14 cellular contexts compared by ENCODE assay signal in the genomic region with DNA sequence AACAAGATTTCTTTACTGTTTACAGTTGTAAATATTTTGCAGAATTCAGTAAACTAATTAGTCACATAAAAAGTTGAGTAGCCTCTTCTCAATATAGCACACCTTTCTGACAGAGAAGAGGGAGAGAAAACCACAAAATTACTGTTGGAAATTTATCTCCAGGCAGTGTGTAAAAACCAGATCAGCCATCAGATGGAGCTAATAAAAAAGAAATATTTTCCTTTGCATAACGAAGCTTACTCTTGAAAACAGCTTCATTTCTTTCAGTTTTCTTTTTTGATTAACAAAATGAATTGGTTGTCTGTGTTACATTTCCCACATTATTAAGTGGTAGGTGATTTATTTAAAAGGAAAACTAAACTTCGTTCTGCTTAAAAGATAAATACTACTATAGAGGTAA.
DNase-seq lines count a peak whose midpoint lies in the region; ATAC-seq, FAIRE-seq and TF ChIP-seq lines count a peak whose summit lies in the region.
"Had no signal": no experiment of that assay in that cellular context is flagged by ENCODE, and none has a peak within 500 bp of the region (broad histone marks: within the 10 kb centered on the region; RNA-seq: fewer than 3 reads in every experiment).

No MANE protein-coding gene starts in this region.

- H3K4me2 ChIP-seq in endothelial cell of umbilical vein (ENCODE audit: insufficient read depth, low read length) = no peak overlapping the region

- ATAC-seq in activated CD8-positive, alpha-beta memory T cell treated with anti-CD3 and anti-CD28 coated beads, Interleukin-2, amount 10 ng/mL, durations not matched to agents 7 days and 5 days = no peak
- no peak for ATAC-seq in HG03045 (IDR thresholded peaks at IDR 0.05; ENCODE audit: unreplicated experiment)
- ATAC-seq: naive thymus-derived CD8-positive, alpha-beta T cell had no signal

- no peaks in the 10 kb centered on the region for H4K20me1 ChIP-seq in endothelial cell of umbilical vein (replicated peaks; ENCODE audit: control insufficient read depth, extremely low read depth, insufficient read depth, low read length)

- H3K9me3 ChIP-seq in endothelial cell of umbilical vein (replicated peaks; ENCODE audit: control insufficient read depth, insufficient read depth, low read length) = no peaks in the 10 kb centered on the region

- FAIRE-seq in endothelial cell of umbilical vein (lab: Jason Lieb, UNC) = peak; percentile 72

- no peaks in the 10 kb centered on the region for H3K4me1 ChIP-seq in endothelial cell of umbilical vein (ENCODE audit: control insufficient read depth, extremely low read depth, insufficient read depth, low read length)

- H3K9me3 Mint-ChIP-seq in progenitor cell of endocrine pancreas (ENCODE audit: low read depth) = peaks cover 3% of the 10 kb centered on the region
- no peaks in the 10 kb centered on the region for H3K9me3 Mint-ChIP-seq in activated CD8-positive, alpha-beta memory T cell treated with anti-CD3 and anti-CD28 coated beads, Interleukin-2, amount 10 ng/mL, durations not matched to agents 7 days and 5 days (ENCODE audit: low read depth)
- H3K9me3 Mint-ChIP-seq: activated CD4-positive, alpha-beta memory T cell treated with anti-CD3 and anti-CD28 coated beads for 36 hours; activated naive CD4-positive, alpha-beta T cell treated with anti-CD3 and anti-CD28 coated beads for 36 hours had no signal

- no peak overlapping the region for H3K4me3 ChIP-seq in endothelial cell of umbilical vein (replicated peaks in 1 of 3; ENCODE audit: insufficient read depth in 1 of 3, low read depth in 1 of 3, low read length in 3 of 3)
- H3K4me3 ChIP-seq: SK-N-MC had no signal

- H3K27me3 Mint-ChIP-seq in progenitor cell of endocrine pancreas = no peaks in the 10 kb centered on the region
- no peaks in the 10 kb centered on the region for H3K27me3 Mint-ChIP-seq in activated CD8-positive, alpha-beta memory T cell treated with anti-CD3 and anti-CD28 coated beads, Interleukin-2, amount 10 ng/mL, durations not matched to agents 7 days and 5 days
- H3K27me3 Mint-ChIP-seq: activated CD4-positive, alpha-beta memory T cell treated with anti-CD3 and anti-CD28 coated beads for 36 hours; naive thymus-derived CD8-positive, alpha-beta T cell had no signal

- DNase-seq in NCI-H2171 treated with DMSO at 0.1 percent for 48 hours (lab: John Stamatoyannopoulos, UW) (peak; percentile 43), NCI-H2171 (lab: John Stamatoyannopoulos, UW) (no peak), NCI-H2227 (lab: John Stamatoyannopoulos, UW; ENCODE audit: unreplicated experiment) (peak; percentile 40), endothelial cell of umbilical vein (ENCODE audit: low read depth, low spot score) (no peak), progenitor cell of endocrine pancreas (ENCODE audit: low spot score, unreplicated experiment) (no peak), NCI-H1436 treated with DMSO at 0.1 percent for 48 hours (lab: John Stamatoyannopoulos, UW) (no peak)
- DNase-seq in activated CD8-positive, alpha-beta memory T cell treated with anti-CD3 and anti-CD28 coated beads, Interleukin-2, amount 10 ng/mL, durations not matched to agents 7 days and 5 days = no peak
- DNase-seq: activated CD4-positive, alpha-beta memory T cell treated with anti-CD3 and anti-CD28 coated beads for 36 hours; activated naive CD4-positive, alpha-beta T cell treated with anti-CD3 and anti-CD28 coated beads for 36 hours; dermis blood vessel endothelial cell; naive thymus-derived CD8-positive, alpha-beta T cell; stimulated activated CD4-positive, alpha-beta T cell treated with anti-CD3 and anti-CD28 coated beads, Interleukin-12 subunit alpha, Interleukin-12 subunit beta, amount 100 ng/mL, for 4 hours had no signal

- no peak overlapping the region for H3K27ac Mint-ChIP-seq in progenitor cell of endocrine pancreas
- no peak overlapping the region for H3K27ac Mint-ChIP-seq in activated CD8-positive, alpha-beta memory T cell treated with anti-CD3 and anti-CD28 coated beads, Interleukin-2, amount 10 ng/mL, durations not matched to agents 7 days and 5 days
- H3K27ac Mint-ChIP-seq: activated CD4-positive, alpha-beta memory T cell treated with anti-CD3 and anti-CD28 coated beads for 36 hours; activated naive CD4-positive, alpha-beta T cell treated with anti-CD3 and anti-CD28 coated beads for 36 hours; naive thymus-derived CD8-positive, alpha-beta T cell had no signal

- no peak overlapping the region for H2AFZ ChIP-seq in endothelial cell of umbilical vein (ENCODE audit: low read depth, low read length)

- H3K4me1 Mint-ChIP-seq in progenitor cell of endocrine pancreas (ENCODE audit: low read depth) = peaks cover 18% of the 10 kb centered on the region
- no peaks in the 10 kb centered on the region for H3K4me1 Mint-ChIP-seq in activated CD8-positive, alpha-beta memory T cell treated with anti-CD3 and anti-CD28 coated beads, Interleukin-2, amount 10 ng/mL, durations not matched to agents 7 days and 5 days

- TF ChIP-seq CTCF in endothelial cell of umbilical vein (IDR thresholded peaks at IDR 0.05; ENCODE audit: extremely low read depth in 1 of 2, insufficient read depth in 1 of 2, low read depth in 1 of 2, low read length in 2 of 2) (no peak), progenitor cell of endocrine pancreas (IDR thresholded peaks at IDR 0.05; ENCODE audit: unreplicated experiment) (peak; percentile 33)

- intact Hi-C loops in endothelial cell of umbilical vein (cut with micrococcal nuclease) = no loop called here

- no peaks in the 10 kb centered on the region for H3K36me3 Mint-ChIP-seq in progenitor cell of endocrine pancreas (ENCODE audit: insufficient read depth)
- no peaks in the 10 kb centered on the region for H3K36me3 Mint-ChIP-seq in activated CD8-positive, alpha-beta memory T cell treated with anti-CD3 and anti-CD28 coated beads, Interleukin-2, amount 10 ng/mL, durations not matched to agents 7 days and 5 days
- H3K36me3 Mint-ChIP-seq: activated CD4-positive, alpha-beta memory T cell treated with anti-CD3 and anti-CD28 coated beads for 36 hours; naive thymus-derived CD8-positive, alpha-beta T cell had no signal

- no peaks in the 10 kb centered on the region for H3K79me2 ChIP-seq in endothelial cell of umbilical vein (ENCODE audit: control insufficient read depth, insufficient read depth, low read length)

- H3K9ac ChIP-seq in endothelial cell of umbilical vein (replicated peaks; ENCODE audit: extremely low read depth, insufficient read depth, low read length) = no peak overlapping the region

- no TSS peak for BruUV-seq in endothelial cell of umbilical vein (replicated peaks; lab: Mats Ljungman, UMichigan)

- no peaks in the 10 kb centered on the region for H3K9me1 ChIP-seq in endothelial cell of umbilical vein (replicated peaks; ENCODE audit: control insufficient read depth, extremely low read depth, insufficient read depth, low read length)

- POLR2A ChIA-PET in endothelial cell of umbilical vein (lab: Charles Lee) = no interaction called here

- H3K27me3 ChIP-seq in endothelial cell of umbilical vein (ENCODE audit: control insufficient read depth in 2 of 2, insufficient read depth in 2 of 2, low read length in 2 of 2) = no peaks in the 10 kb centered on the region

- H3K27ac ChIP-seq in endothelial cell of umbilical vein (ENCODE audit: insufficient read depth, low read depth, low read length) = no peak overlapping the region
- H3K27ac ChIP-seq: SK-N-MC had no signal

- dilution Hi-C loops in endothelial cell of umbilical vein (cut with MboI; ENCODE audit: extremely low pct_ligation_motif_present, low sequenced_read_pairs) = no loop called here

- no peak overlapping the region for H3K4me3 Mint-ChIP-seq in progenitor cell of endocrine pancreas (ENCODE audit: low read depth)
- no peak overlapping the region for H3K4me3 Mint-ChIP-seq in activated CD8-positive, alpha-beta memory T cell treated with anti-CD3 and anti-CD28 coated beads, Interleukin-2, amount 10 ng/mL, durations not matched to agents 7 days and 5 days
- H3K4me3 Mint-ChIP-seq: activated CD4-positive, alpha-beta memory T cell treated with anti-CD3 and anti-CD28 coated beads for 36 hours; activated naive CD4-positive, alpha-beta T cell treated with anti-CD3 and anti-CD28 coated beads for 36 hours; naive thymus-derived CD8-positive, alpha-beta T cell had no signal

- no peaks in the 10 kb centered on the region for H3K36me3 ChIP-seq in endothelial cell of umbilical vein (ENCODE audit: control insufficient read depth in 2 of 2, extremely low read depth in 1 of 2, insufficient read depth in 2 of 2, low read length in 2 of 2)

- TF ChIP-seq POLR2A in endothelial cell of umbilical vein (IDR thresholded peaks at IDR 0.05; ENCODE audit: low read depth, low read length) = no peak

- CTCF ChIA-PET in endothelial cell of umbilical vein (lab: Charles Lee) = interaction anchor here (0.5 to 2.3 kb wide), 6 partner anchors 10 to 1484 kb away, joined by 3 to 18 read pairs (median 6); no protein-coding TSS in a partner anchor
- CTCF ChIA-PET in activated CD8-positive, alpha-beta memory T cell treated with anti-CD3 and anti-CD28 coated beads, Interleukin-2, amount 10 ng/mL, durations not matched to agents 7 days and 5 days (lab: Charles Lee) = no interaction called here

TF ChIP-seq in endothelial cell of umbilical vein, 7 proteins besides CTCF, POLR2A, EP300 and RAD21:
- TF ChIP-seq GATA2 (IDR thresholded peaks at IDR 0.05; ENCODE audit: insufficient read depth, insufficient read length, low read depth, low read length) (no peak), MYC (IDR thresholded peaks at IDR 0.05; ENCODE audit: low read depth, low read length) (no peak)

Comparison
In these comparisons a context has a peak if more than half of its experiments do, and no peak if none do; other contexts are left out.
1. DNase-seq: peak in NCI-H2171 treated with DMSO at 0.1 percent for 48 hours (single experiment) and NCI-H2227 (single experiment); none in NCI-H2171 (single experiment), endothelial cell of umbilical vein (single experiment), progenitor cell of endocrine pancreas (single experiment), NCI-H1436 treated with DMSO at 0.1 percent for 48 hours (single experiment) and activated CD8-positive, alpha-beta memory T cell treated with anti-CD3 and anti-CD28 coated beads, Interleukin-2, amount 10 ng/mL, durations not matched to agents 7 days and 5 days (single experiment).